ENCODE assay signal across 9 cellular contexts in the genomic region with DNA sequence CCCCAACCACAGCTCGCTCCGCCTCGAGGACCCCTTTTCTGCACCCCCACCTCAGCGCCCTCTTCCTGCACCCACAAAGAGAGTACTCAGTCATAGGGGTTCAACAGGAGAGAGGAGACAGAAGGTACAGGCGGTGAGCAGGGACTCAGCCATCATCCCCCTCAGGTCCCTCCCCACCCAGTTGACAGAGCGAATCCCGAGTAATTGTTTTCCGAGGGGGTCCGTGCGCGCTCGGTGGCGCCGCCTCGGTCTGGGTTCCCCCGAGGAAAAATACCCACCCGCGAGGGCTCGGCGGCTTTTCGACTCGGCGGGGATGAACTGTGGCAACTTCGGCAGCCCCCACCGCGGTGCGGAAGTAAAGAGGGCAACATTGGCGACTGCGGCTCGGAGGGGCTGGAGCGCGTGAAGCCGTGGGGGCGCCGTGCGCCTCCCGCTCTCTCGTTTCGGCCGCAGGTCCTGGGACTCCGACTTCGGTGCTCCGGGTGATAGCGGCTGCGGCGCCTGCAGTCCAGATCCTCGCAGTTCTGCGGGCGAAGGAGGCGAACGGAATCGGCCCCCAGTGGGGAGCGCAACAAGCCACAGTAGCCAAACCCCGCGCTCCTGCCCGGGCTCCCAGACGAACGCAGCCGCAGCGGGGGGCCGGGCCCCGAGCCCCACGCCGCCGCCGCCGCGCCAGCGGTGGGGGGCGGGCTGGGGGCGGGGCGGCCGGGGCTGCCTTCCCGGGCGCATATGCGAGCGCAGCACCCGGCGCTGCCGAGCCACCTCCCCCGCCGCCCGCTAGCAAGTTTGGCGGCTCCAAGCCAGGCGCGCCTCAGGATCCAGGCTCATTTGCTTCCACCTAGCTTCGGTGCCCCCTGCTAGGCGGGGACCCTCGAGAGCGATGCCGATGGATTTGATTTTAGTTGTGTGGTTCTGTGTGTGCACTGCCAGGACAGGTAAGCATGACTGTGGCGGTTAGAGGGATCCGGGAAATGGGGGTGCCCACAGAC. TPM values are rescaled to one million over a fixed set of nuclear protein-coding genes. Genes with fewer than 3 reads are reported as not detected.
DNase-seq lines count a peak whose midpoint lies in the region; ATAC-seq and TF ChIP-seq lines count a peak whose summit lies in the region.
"Had no signal": no experiment of that assay in that cellular context is flagged by ENCODE, and none has a peak within 500 bp of the region (broad histone marks: within the 10 kb centered on the region; RNA-seq: fewer than 3 reads in every experiment).

NELL1 (plus strand) TSS at position 743 of the 989 bp plus-strand sequence.

- H4K20me1 ChIP-seq in hepatocyte (ENCODE audit: insufficient read depth, poor library complexity, severe bottlenecking), result no peaks in the 10 kb centered on the region

- no peak within 1 kb of the TSS for H3K27ac ChIP-seq in hepatocyte

- peak within 1 kb of the TSS; percentile 60 for H3K4me3 ChIP-seq in H7 (ENCODE audit: insufficient read depth, low read depth, low read length)
- peak within 1 kb of the TSS; percentile 58 for H3K4me3 ChIP-seq in hepatocyte

- DNase-seq in H7, result peak; percentile 84
- peak; percentile 45 for DNase-seq in NCI-H345 treated with DMSO at 0.1 percent for 48 hours (lab: John Stamatoyannopoulos, UW; ENCODE audit: unreplicated experiment)
- peak; percentile 42 for DNase-seq in hepatocyte (ENCODE audit: low spot score)
- peak; percentile 62 for DNase-seq in retina

- no peaks in the 10 kb centered on the region for H3K36me3 ChIP-seq in H7 (replicated peaks; ENCODE audit: control insufficient read depth, insufficient read depth, low read length)
- no peaks in the 10 kb centered on the region for H3K36me3 ChIP-seq in hepatocyte (replicated peaks; ENCODE audit: insufficient read depth, low read depth)

- no peak for TF ChIP-seq CTCF in hepatocyte (IDR thresholded peaks at IDR 0.05; ENCODE audit: poor library complexity)

- WGBS in hepatocyte (ENCODE audit: low lambda C conversion rate, missing lambda C conversion rate), result under 1% methylated on average over 73 of the region's 93 CpGs

- no peaks in the 10 kb centered on the region for H3K9me2 ChIP-seq in hepatocyte (replicated peaks; ENCODE audit: insufficient read depth)

- H3K27me3 ChIP-seq in H7 (ENCODE audit: control insufficient read depth, insufficient read depth, low read length), result peaks cover 57% of the 10 kb centered on the region
- H3K27me3 ChIP-seq in hepatocyte, result peaks cover 89% of the 10 kb centered on the region

- ATAC-seq in HG02610 (IDR thresholded peaks at IDR 0.05; ENCODE audit: unreplicated experiment), result no peak
- no peak for ATAC-seq in HG03108 (IDR thresholded peaks at IDR 0.05; ENCODE audit: unreplicated experiment)
- ATAC-seq in HG03095 (IDR thresholded peaks at IDR 0.05; ENCODE audit: unreplicated experiment), result no peak

- no peaks in the 10 kb centered on the region for H3K9me3 ChIP-seq in hepatocyte (ENCODE audit: low read depth)

- H3K4me1 ChIP-seq in hepatocyte (ENCODE audit: insufficient read depth), result peaks cover 4% of the 10 kb centered on the region

- peak within 1 kb of the TSS; percentile 56 for H2AFZ ChIP-seq in hepatocyte

- no peaks in the 10 kb centered on the region for H3K79me2 ChIP-seq in hepatocyte

- peak within 1 kb of the TSS; percentile 94 for H3K4me2 ChIP-seq in hepatocyte

RNA-seq across cellular contexts. Expression of gene NELL1, which starts in this region (rescaled TPM):
- 2.6 and 5.1 TPM in 2 replicates for total RNA-seq in H7 (2014; rRNA removed; shearing (Covaris generic))
- 17.7 and 20.1 TPM in 2 replicates for total RNA-seq in hepatocyte
- polyA plus RNA-seq in hepatocyte, result 4.3 and 8.9 TPM in 2 replicates
- total RNA-seq: renal cortical epithelial cell, subcutaneous adipose tissue had no signal
